Comparison of ENCODE assay signal across 1 cellular context in genomic region chr18:48728204-48728833, GRCh38.
TF ChIP-seq lines count a peak whose summit lies in the region.

No MANE protein-coding gene starts in this region.

TF ChIP-seq in GM23338, 12 proteins besides CTCF, POLR2A, EP300 and RAD21 (continued from another document):
- TF ChIP-seq, protein P1, sequence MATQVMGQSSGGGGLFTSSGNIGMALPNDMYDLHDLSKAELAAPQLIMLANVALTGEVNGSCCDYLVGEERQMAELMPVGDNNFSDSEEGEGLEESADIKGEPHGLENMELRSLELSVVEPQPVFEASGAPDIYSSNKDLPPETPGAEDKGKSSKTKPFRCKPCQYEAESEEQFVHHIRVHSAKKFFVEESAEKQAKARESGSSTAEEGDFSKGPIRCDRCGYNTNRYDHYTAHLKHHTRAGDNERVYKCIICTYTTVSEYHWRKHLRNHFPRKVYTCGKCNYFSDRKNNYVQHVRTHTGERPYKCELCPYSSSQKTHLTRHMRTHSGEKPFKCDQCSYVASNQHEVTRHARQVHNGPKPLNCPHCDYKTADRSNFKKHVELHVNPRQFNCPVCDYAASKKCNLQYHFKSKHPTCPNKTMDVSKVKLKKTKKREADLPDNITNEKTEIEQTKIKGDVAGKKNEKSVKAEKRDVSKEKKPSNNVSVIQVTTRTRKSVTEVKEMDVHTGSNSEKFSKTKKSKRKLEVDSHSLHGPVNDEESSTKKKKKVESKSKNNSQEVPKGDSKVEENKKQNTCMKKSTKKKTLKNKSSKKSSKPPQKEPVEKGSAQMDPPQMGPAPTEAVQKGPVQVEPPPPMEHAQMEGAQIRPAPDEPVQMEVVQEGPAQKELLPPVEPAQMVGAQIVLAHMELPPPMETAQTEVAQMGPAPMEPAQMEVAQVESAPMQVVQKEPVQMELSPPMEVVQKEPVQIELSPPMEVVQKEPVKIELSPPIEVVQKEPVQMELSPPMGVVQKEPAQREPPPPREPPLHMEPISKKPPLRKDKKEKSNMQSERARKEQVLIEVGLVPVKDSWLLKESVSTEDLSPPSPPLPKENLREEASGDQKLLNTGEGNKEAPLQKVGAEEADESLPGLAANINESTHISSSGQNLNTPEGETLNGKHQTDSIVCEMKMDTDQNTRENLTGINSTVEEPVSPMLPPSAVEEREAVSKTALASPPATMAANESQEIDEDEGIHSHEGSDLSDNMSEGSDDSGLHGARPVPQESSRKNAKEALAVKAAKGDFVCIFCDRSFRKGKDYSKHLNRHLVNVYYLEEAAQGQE (IDR thresholded peaks at IDR 0.05; ENCODE audit: unreplicated experiment) = no peak
- no peak for TF ChIP-seq STAT1 (IDR thresholded peaks at IDR 0.05; ENCODE audit: unreplicated experiment)
- no peak for TF ChIP-seq ZNF462 (CRISPR knock-in tag; IDR thresholded peaks at IDR 0.05)
- no peak for TF ChIP-seq EZH2phosphoT487 (IDR thresholded peaks at IDR 0.05; ENCODE audit: unreplicated experiment)
